ENCODE assay signal across 8 cellular contexts in genomic region chr11:122101625-122102291, GRCh38. TPM values are rescaled to one million over a fixed set of nuclear protein-coding genes. Genes with fewer than 3 reads are reported as not detected.
DNase-seq lines count a peak whose midpoint lies in the region; ATAC-seq lines count a peak whose summit lies in the region.

No MANE protein-coding gene starts in this region.

- H3K9me3 ChIP-seq in stomach smooth muscle (ENCODE audit: control insufficient read depth in 2 of 2, low read length in 2 of 2) = no peaks in the 10 kb centered on the region

- no peaks in the 10 kb centered on the region for H3K36me3 ChIP-seq in stomach smooth muscle (ENCODE audit: control insufficient read depth in 2 of 2, insufficient read depth in 2 of 2, low read length in 2 of 2)

- no peaks in the 10 kb centered on the region for H3K9me3 Mint-ChIP-seq in stimulated activated naive CD8-positive, alpha-beta T cell treated with anti-CD3 and anti-CD28 coated beads, Interleukin-15, amount 100 ng/mL, for 72 hours

- H3K27me3 Mint-ChIP-seq in stimulated activated naive CD8-positive, alpha-beta T cell treated with anti-CD3 and anti-CD28 coated beads, Interleukin-15, amount 100 ng/mL, for 72 hours = peaks cover 30% of the 10 kb centered on the region

- H3K27ac ChIP-seq in cingulate gyrus (ENCODE audit: low read depth, low read length) (peak overlapping the region; percentile 96), stomach smooth muscle (ENCODE audit: low read length) (peak overlapping the region; percentile 92)

- no peak overlapping the region for H3K4me3 Mint-ChIP-seq in stimulated activated naive CD8-positive, alpha-beta T cell treated with anti-CD3 and anti-CD28 coated beads, Interleukin-15, amount 100 ng/mL, for 72 hours

- ATAC-seq in GM19463 (IDR thresholded peaks at IDR 0.05; ENCODE audit: unreplicated experiment) = no peak
- ATAC-seq in stimulated activated naive CD8-positive, alpha-beta T cell treated with anti-CD3 and anti-CD28 coated beads, Interleukin-15, amount 100 ng/mL, for 72 hours = no peak

- peak overlapping the region; percentile 64 to 91 for H3K4me3 ChIP-seq in stomach smooth muscle (ENCODE audit: low read length in 2 of 2)

- DNase-seq in A172 (ENCODE audit: low spot score) (peak; percentile 67), NCI-H128 (lab: John Stamatoyannopoulos, UW; ENCODE audit: unreplicated experiment) (peak; percentile 24), kidney glomerular epithelial cell (lab: John Stamatoyannopoulos, UW) (peak; percentile 86)
- no peak for DNase-seq in activated CD8-positive, alpha-beta memory T cell treated with anti-CD3 and anti-CD28 coated beads, Interleukin-2, amount 50 U/mL, for 48 hours
- DNase-seq in stimulated activated naive CD8-positive, alpha-beta T cell treated with anti-CD3 and anti-CD28 coated beads, Interleukin-15, amount 100 ng/mL, for 72 hours = no peak

- peak overlapping the region; percentile 77 to 78 for H3K9ac ChIP-seq in stomach smooth muscle (ENCODE audit: low read length in 2 of 2)

- H3K4me1 ChIP-seq in stomach smooth muscle (ENCODE audit: control insufficient read depth, insufficient read depth, low read length) = peaks cover 5% of the 10 kb centered on the region

- H3K4me1 Mint-ChIP-seq in stimulated activated naive CD8-positive, alpha-beta T cell treated with anti-CD3 and anti-CD28 coated beads, Interleukin-15, amount 100 ng/mL, for 72 hours = peaks cover 13% of the 10 kb centered on the region

- no peaks in the 10 kb centered on the region for H3K27me3 ChIP-seq in stomach smooth muscle (ENCODE audit: control insufficient read depth in 1 of 2, insufficient read depth in 2 of 2, low read length in 2 of 2)

- no peak overlapping the region for H3K27ac Mint-ChIP-seq in stimulated activated naive CD8-positive, alpha-beta T cell treated with anti-CD3 and anti-CD28 coated beads, Interleukin-15, amount 100 ng/mL, for 72 hours

RNA-seq across cellular contexts. Expression of gene BLID, which starts 14.3 kb away (rescaled TPM):
- 1.1 and 1.5 TPM in 2 replicates for total RNA-seq in A172 (2014; rRNA removed; shearing (Covaris generic))

Comparison
In these comparisons a context has a peak if more than half of its experiments do, and no peak if none do; other contexts are left out.
1. DNase-seq: peak in A172 (single experiment), NCI-H128 (single experiment) and kidney glomerular epithelial cell (single experiment); none in activated CD8-positive, alpha-beta memory T cell treated with anti-CD3 and anti-CD28 coated beads, Interleukin-2, amount 50 U/mL, for 48 hours (single experiment) and stimulated activated naive CD8-positive, alpha-beta T cell treated with anti-CD3 and anti-CD28 coated beads, Interleukin-15, amount 100 ng/mL, for 72 hours (0 of 2).